ENCODE assay signal across 24 cellular contexts in genomic region chr7:136399378-136399777, GRCh38.
"Had no signal": no experiment of that assay in that cellular context is flagged by ENCODE, and none has a peak within 500 bp of the region (broad histone marks: within the 10 kb centered on the region; RNA-seq: fewer than 3 reads in every experiment).

No MANE protein-coding gene starts in this region.

- FAIRE-seq: endometrium, kidney, small intestine had no signal

- H3K27me3 ChIP-seq: brain microvascular endothelial cell, gastrocnemius medialis, ovary, right lobe of liver, suprapubic skin, transverse colon, uterus had no signal

- H3K36me3 ChIP-seq: brain microvascular endothelial cell, gastrocnemius medialis, ovary, right lobe of liver, suprapubic skin, transverse colon, uterus had no signal

- DNase-seq: activated CD4-positive, alpha-beta T cell treated with anti-CD3 and anti-CD28 coated beads, Interleukin-2, amount 10 ng/mL, durations not matched to agents 7 days and 5 days; activated CD8-positive, alpha-beta T cell treated with anti-CD3 and anti-CD28 coated beads, Interleukin-2, amount 10 ng/mL, durations not matched to agents 7 days and 5 days; activated naive CD4-positive, alpha-beta T cell treated with anti-CD3 and anti-CD28 coated beads for 36 hours; activated naive CD8-positive, alpha-beta T cell treated with anti-CD3 and anti-CD28 coated beads, Interleukin-2, amount 50 U/mL, for 24 hours; activated T-cell treated with anti-CD3 and anti-CD28 coated beads, Interleukin-2, amount 50 U/mL, for 4 hours; anterior cingulate cortex; brain microvascular endothelial cell; cortex of kidney; erythroblast; gastrocnemius medialis; head of caudate nucleus; kidney; mammary epithelial cell; mucosa of descending colon; naive B cell; ovary; right lobe of liver; small intestine; stimulated activated CD4-positive, alpha-beta T cell treated with anti-CD3 and anti-CD28 coated beads, Interleukin-15, amount 100 ng/mL, for 24 hours; stimulated activated CD4-positive, alpha-beta T cell treated with anti-CD3 and anti-CD28 coated beads, Interleukin-2, amount 100 ng/mL, for 48 hours; transverse colon; uterus had no signal

- H3K9me3 ChIP-seq: gastrocnemius medialis, mucosa of descending colon, ovary, right lobe of liver, suprapubic skin, transverse colon, uterus had no signal

- H3K27ac ChIP-seq: brain microvascular endothelial cell, gastrocnemius medialis, ovary, right lobe of liver, suprapubic skin, transverse colon, uterus had no signal

- H3K4me1 ChIP-seq: gastrocnemius medialis, right lobe of liver, suprapubic skin, transverse colon, uterus had no signal

- H3K4me3 ChIP-seq: gastrocnemius medialis, mucosa of descending colon, ovary, right lobe of liver, suprapubic skin, transverse colon, uterus had no signal
